In genomic region chr3:8584661-8585060, GRCh38 we compare ENCODE assay signal across 33 cellular contexts. TPM values are rescaled to one million over a fixed set of nuclear protein-coding genes. Genes with fewer than 3 reads are reported as not detected.
DNase-seq lines count a peak whose midpoint lies in the region; ATAC-seq lines count a peak whose summit lies in the region.
"Had no signal": no experiment of that assay in that cellular context is flagged by ENCODE, and none has a peak within 500 bp of the region (broad histone marks: within the 10 kb centered on the region; RNA-seq: fewer than 3 reads in every experiment).

No MANE protein-coding gene starts in this region.

- H3K27me3 Mint-ChIP-seq in activated CD8-positive, alpha-beta T cell treated with anti-CD3 and anti-CD28 coated beads, Interleukin-2, amount 10 ng/mL, durations not matched to agents 7 days and 5 days (ENCODE audit: low read depth): no peaks in the 10 kb centered on the region

- no peaks in the 10 kb centered on the region for H3K36me3 ChIP-seq in SJCRH30
- H3K36me3 ChIP-seq: BE2C; BLaER1; BLaER1 treated with 17β-estradiol and CSF1 and Interleukin-3, amounts not matched to agents 10 nM and 100 nM had no signal

- no peak overlapping the region for H3K27ac Mint-ChIP-seq in activated CD8-positive, alpha-beta T cell treated with anti-CD3 and anti-CD28 coated beads, Interleukin-2, amount 10 ng/mL, durations not matched to agents 7 days and 5 days
- H3K27ac Mint-ChIP-seq: B cell; CD4-positive, alpha-beta memory T cell; CD4-positive, alpha-beta T cell; CD4-positive, CD25-positive, alpha-beta regulatory T cell; CD8-positive, alpha-beta memory T cell; CD8-positive, alpha-beta T cell had no signal

- no peak overlapping the region for H3K4me3 ChIP-seq in SJCRH30
- H3K4me3 ChIP-seq: A549; BLaER1; BLaER1 treated with 17β-estradiol and CSF1 and Interleukin-3, amounts not matched to agents 10 nM and 100 nM had no signal

- H3K9me3 Mint-ChIP-seq in activated CD8-positive, alpha-beta T cell treated with anti-CD3 and anti-CD28 coated beads, Interleukin-2, amount 10 ng/mL, durations not matched to agents 7 days and 5 days (ENCODE audit: insufficient read depth): no peaks in the 10 kb centered on the region
- H3K9me3 Mint-ChIP-seq: CD4-positive, alpha-beta T cell; CD8-positive, alpha-beta memory T cell; CD8-positive, alpha-beta T cell had no signal

- DNase-seq in SJCRH30: peak; percentile 48 to 68
- DNase-seq in islet precursor cell: peak; percentile 54
- DNase-seq in left lobe of liver (ENCODE audit: low spot score): peak; percentile 6
- no peak for DNase-seq in cerebellar nuclear complex (lab: John Stamatoyannopoulos, UW)
- no peak for DNase-seq in activated CD4-positive, CD25-positive, alpha-beta regulatory T cell treated with anti-CD3 and anti-CD28 coated beads, Interleukin-2, amount 50 U/mL, for 72 hours
- no peak for DNase-seq in activated CD8-positive, alpha-beta T cell treated with anti-CD3 and anti-CD28 coated beads, Interleukin-2, amount 10 ng/mL, durations not matched to agents 7 days and 5 days
- DNase-seq: 8988T; ACHN; AML-193; BE2C; C1 segment of cervical spinal cord; Caco-2; Calu3; CD4-positive, alpha-beta memory T cell; CD4-positive, alpha-beta T cell; CD4-positive, CD25-positive, alpha-beta regulatory T cell; CD8-positive, alpha-beta memory T cell; CD8-positive, alpha-beta T cell; COR-L47; DMS 273 treated with DMSO at 0.1 percent for 48 hours; DMS153; DMS53; DMS79; DMS79 treated with DMSO at 0.1 percent for 48 hours; DND-41; EL had no signal

- no peaks in the 10 kb centered on the region for H3K27me3 ChIP-seq in SJCRH30
- H3K27me3 ChIP-seq: BE2C; BLaER1; BLaER1 treated with 17β-estradiol and CSF1 and Interleukin-3, amounts not matched to agents 10 nM and 100 nM had no signal

- H3K4me1 Mint-ChIP-seq in activated CD8-positive, alpha-beta T cell treated with anti-CD3 and anti-CD28 coated beads, Interleukin-2, amount 10 ng/mL, durations not matched to agents 7 days and 5 days (ENCODE audit: low read depth): no peaks in the 10 kb centered on the region
- H3K4me1 Mint-ChIP-seq: B cell; CD14-positive monocyte; CD4-positive, alpha-beta memory T cell; CD4-positive, CD25-positive, alpha-beta regulatory T cell; CD8-positive, alpha-beta memory T cell had no signal

- H3K4me3 Mint-ChIP-seq in activated CD8-positive, alpha-beta T cell treated with anti-CD3 and anti-CD28 coated beads, Interleukin-2, amount 10 ng/mL, durations not matched to agents 7 days and 5 days: no peak overlapping the region
- H3K4me3 Mint-ChIP-seq: B cell; CD14-positive monocyte; CD4-positive, alpha-beta memory T cell; CD4-positive, alpha-beta T cell; CD4-positive, CD25-positive, alpha-beta regulatory T cell; CD8-positive, alpha-beta memory T cell; CD8-positive, alpha-beta T cell had no signal

- H3K27ac ChIP-seq in SJCRH30: peak overlapping the region; percentile 57
- H3K27ac ChIP-seq: 22Rv1; A549; BLaER1; BLaER1 treated with 17β-estradiol and CSF1 and Interleukin-3, amounts not matched to agents 10 nM and 100 nM; C4-2B had no signal

- H3K4me1 ChIP-seq in SJCRH30: peaks cover 51% of the 10 kb centered on the region
- H3K4me1 ChIP-seq: A549, BE2C, Caco-2 had no signal

- CTCF ChIA-PET in activated CD8-positive, alpha-beta T cell treated with anti-CD3 and anti-CD28 coated beads, Interleukin-2, amount 10 ng/mL, durations not matched to agents 7 days and 5 days (lab: Charles Lee): no interaction called here

- H3K36me3 Mint-ChIP-seq in activated CD8-positive, alpha-beta T cell treated with anti-CD3 and anti-CD28 coated beads, Interleukin-2, amount 10 ng/mL, durations not matched to agents 7 days and 5 days (ENCODE audit: low read depth): no peaks in the 10 kb centered on the region
- H3K36me3 Mint-ChIP-seq: CD14-positive monocyte; CD4-positive, alpha-beta memory T cell; CD4-positive, CD25-positive, alpha-beta regulatory T cell; CD8-positive, alpha-beta memory T cell; CD8-positive, alpha-beta T cell had no signal

- POLR2A ChIA-PET in activated CD8-positive, alpha-beta T cell treated with anti-CD3 and anti-CD28 coated beads, Interleukin-2, amount 10 ng/mL, durations not matched to agents 7 days and 5 days (lab: Charles Lee): no interaction called here

- no peak for ATAC-seq in left lobe of liver
- ATAC-seq in activated CD8-positive, alpha-beta T cell treated with anti-CD3 and anti-CD28 coated beads, Interleukin-2, amount 10 ng/mL, durations not matched to agents 7 days and 5 days: no peak
- ATAC-seq: A549; CD8-positive, alpha-beta T cell had no signal

- no peaks in the 10 kb centered on the region; the same call in 1 of the 2 replicates for H3K9me3 ChIP-seq in SJCRH30 (replicated peaks)
- H3K9me3 ChIP-seq: A549, BE2C, Caco-2 had no signal

RNA-seq across cellular contexts. Expression of gene SSUH2, which starts 59.9 kb away (rescaled TPM):
- total RNA-seq in SJCRH30 (2014; rRNA removed; shearing (Covaris generic)): 0.30 and 0.53 TPM in 2 replicates
- total RNA-seq in left lobe of liver: not detected
- total RNA-seq in activated CD8-positive, alpha-beta T cell treated with anti-CD3 and anti-CD28 coated beads, Interleukin-2, amount 10 ng/mL, durations not matched to agents 7 days and 5 days: under 1 TPM in 1 of 2 experiments, not detected in 1; 0.26 TPM
- total RNA-seq: B cell; Calu3; CD4-positive, alpha-beta memory T cell; CD4-positive, alpha-beta T cell; CD4-positive, CD25-positive, alpha-beta regulatory T cell; CD8-positive, alpha-beta memory T cell; CD8-positive, alpha-beta T cell had no signal

Comparison
In these comparisons a context has a peak if more than half of its experiments do, and no peak if none do; other contexts are left out.
1. DNase-seq: peak in SJCRH30 (2 of 2), islet precursor cell (single experiment) and left lobe of liver (single experiment); none in cerebellar nuclear complex (0 of 2), activated CD4-positive, CD25-positive, alpha-beta regulatory T cell treated with anti-CD3 and anti-CD28 coated beads, Interleukin-2, amount 50 U/mL, for 72 hours (single experiment) and activated CD8-positive, alpha-beta T cell treated with anti-CD3 and anti-CD28 coated beads, Interleukin-2, amount 10 ng/mL, durations not matched to agents 7 days and 5 days (single experiment).